Comparison of ENCODE assay signal across 31 cellular contexts in genomic region chr7:108890862-108891261, GRCh38.
"Had no signal": no experiment of that assay in that cellular context is flagged by ENCODE, and none has a peak within 500 bp of the region (broad histone marks: within the 10 kb centered on the region; RNA-seq: fewer than 3 reads in every experiment).

No MANE protein-coding gene starts in this region.

- H3K36me3 Mint-ChIP-seq: activated naive CD4-positive, alpha-beta T cell treated with anti-CD3 and anti-CD28 coated beads, Interleukin-2, amount 10 ng/mL, durations not matched to agents 7 days and 5 days; activated naive CD4-positive, alpha-beta T cell treated with anti-CD3 and anti-CD28 coated beads, Interleukin-2, amount 50 U/mL, for 72 hours; activated naive CD8-positive, alpha-beta T cell treated with anti-CD3 and anti-CD28 coated beads, Interleukin-2, amount 10 ng/mL, durations not matched to agents 7 days and 5 days; brain had no signal

- H3K9me3 ChIP-seq: ascending aorta, breast epithelium, colonic mucosa, esophagus squamous epithelium had no signal

- H3K4me1 ChIP-seq: ascending aorta, breast epithelium, colonic mucosa, esophagus squamous epithelium, gastroesophageal sphincter had no signal

- H3K27ac Mint-ChIP-seq: activated CD4-positive, alpha-beta memory T cell treated with anti-CD3 and anti-CD28 coated beads, Interleukin-2, amount 10 ng/mL, durations not matched to agents 7 days and 5 days; activated CD4-positive, alpha-beta T cell treated with anti-CD3 and anti-CD28 coated beads, Interleukin-2, amount 10 ng/mL, durations not matched to agents 7 days and 5 days; activated naive CD4-positive, alpha-beta T cell treated with anti-CD3 and anti-CD28 coated beads, Interleukin-2, amount 10 ng/mL, durations not matched to agents 7 days and 5 days; activated naive CD4-positive, alpha-beta T cell treated with anti-CD3 and anti-CD28 coated beads, Interleukin-2, amount 50 U/mL, for 72 hours; activated naive CD8-positive, alpha-beta T cell treated with anti-CD3 and anti-CD28 coated beads, Interleukin-2, amount 10 ng/mL, durations not matched to agents 7 days and 5 days; activated T-cell treated with anti-CD3 and anti-CD28 coated beads, Interleukin-2, amount 50 U/mL, for 24 hours; activated T-cell treated with anti-CD3 and anti-CD28 coated beads, Interleukin-2, amount 50 U/mL, for 72 hours; brain; T-helper 17 cell; T-helper 2 cell treated with Interferon-gamma antibody and Interleukin-4, amounts not matched to agents 5 μg/mL and 100 μg/mL, for 36 hours had no signal

- ATAC-seq: activated naive CD4-positive, alpha-beta T cell treated with anti-CD3 and anti-CD28 coated beads, Interleukin-2, amount 50 U/mL, for 72 hours; activated T-cell treated with anti-CD3 and anti-CD28 coated beads, Interleukin-2, amount 50 U/mL, for 72 hours; gastroesophageal sphincter; T-helper 17 cell had no signal

- H3K27me3 Mint-ChIP-seq: activated CD4-positive, alpha-beta memory T cell treated with anti-CD3 and anti-CD28 coated beads, Interleukin-2, amount 10 ng/mL, durations not matched to agents 7 days and 5 days; activated CD4-positive, alpha-beta T cell treated with anti-CD3 and anti-CD28 coated beads, Interleukin-2, amount 10 ng/mL, durations not matched to agents 7 days and 5 days; activated naive CD4-positive, alpha-beta T cell treated with anti-CD3 and anti-CD28 coated beads, Interleukin-2, amount 10 ng/mL, durations not matched to agents 7 days and 5 days; activated naive CD8-positive, alpha-beta T cell treated with anti-CD3 and anti-CD28 coated beads, Interleukin-2, amount 10 ng/mL, durations not matched to agents 7 days and 5 days; activated T-cell treated with anti-CD3 and anti-CD28 coated beads, Interleukin-2, amount 50 U/mL, for 24 hours; brain; T-helper 17 cell had no signal

- DNase-seq: activated CD4-positive, alpha-beta memory T cell treated with anti-CD3 and anti-CD28 coated beads, Interleukin-2, amount 10 ng/mL, durations not matched to agents 7 days and 5 days; activated CD4-positive, alpha-beta T cell treated with anti-CD3 and anti-CD28 coated beads for 4 hours; activated CD4-positive, alpha-beta T cell treated with anti-CD3 and anti-CD28 coated beads, Interleukin-2, amount 10 ng/mL, durations not matched to agents 7 days and 5 days; activated CD4-positive, alpha-beta T cell treated with anti-CD3 and anti-CD28 coated beads, Interleukin-2, amount 50 U/mL, for 4 hours; activated CD4-positive, CD25-positive, alpha-beta regulatory T cell; activated CD4-positive, CD25-positive, alpha-beta regulatory T cell treated with anti-CD3 and anti-CD28 coated beads, Interleukin-2, amount 50 U/mL, for 72 hours; activated CD8-positive, alpha-beta memory T cell treated with anti-CD3 and anti-CD28 coated beads, Interleukin-2, amount 50 U/mL, for 48 hours; activated gamma-delta T cell; activated naive CD4-positive, alpha-beta T cell; activated naive CD4-positive, alpha-beta T cell treated with anti-CD3 and anti-CD28 coated beads, Interleukin-2, amount 10 ng/mL, durations not matched to agents 7 days and 5 days; activated naive CD8-positive, alpha-beta T cell treated with anti-CD3 and anti-CD28 coated beads, Interleukin-2, amount 10 ng/mL, durations not matched to agents 7 days and 5 days; activated T-cell treated with anti-CD3 and anti-CD28 coated beads for 4 hours; activated T-cell treated with anti-CD3 and anti-CD28 coated beads, Interleukin-2, amount 50 U/mL, for 24 hours; activated T-cell treated with anti-CD3 and anti-CD28 coated beads, Interleukin-2, amount 50 U/mL, for 72 hours; central memory CD4-positive, alpha-beta T cell; cerebellar nuclear complex; colonic mucosa; effector CD8-positive, alpha-beta T cell; esophagus squamous epithelium; foreskin melanocyte; T-helper 1 cell; T-helper 17 cell had no signal

- H3K27me3 ChIP-seq: ascending aorta, breast epithelium, cardiac muscle cell, colonic mucosa, esophagus squamous epithelium, gastroesophageal sphincter had no signal

- H3K4me3 ChIP-seq: ascending aorta, breast epithelium, cardiac muscle cell, colonic mucosa, esophagus squamous epithelium, gastroesophageal sphincter had no signal

- H3K36me3 ChIP-seq: ascending aorta, breast epithelium, cardiac muscle cell, colonic mucosa, esophagus squamous epithelium, gastroesophageal sphincter had no signal

- H3K4me1 Mint-ChIP-seq: activated CD4-positive, alpha-beta memory T cell treated with anti-CD3 and anti-CD28 coated beads, Interleukin-2, amount 10 ng/mL, durations not matched to agents 7 days and 5 days; activated CD4-positive, alpha-beta T cell treated with anti-CD3 and anti-CD28 coated beads, Interleukin-2, amount 10 ng/mL, durations not matched to agents 7 days and 5 days; activated naive CD4-positive, alpha-beta T cell treated with anti-CD3 and anti-CD28 coated beads, Interleukin-2, amount 10 ng/mL, durations not matched to agents 7 days and 5 days; activated naive CD8-positive, alpha-beta T cell treated with anti-CD3 and anti-CD28 coated beads, Interleukin-2, amount 10 ng/mL, durations not matched to agents 7 days and 5 days; brain; T-helper 17 cell had no signal

- H3K27ac ChIP-seq: ascending aorta, breast epithelium, cardiac muscle cell, colonic mucosa, epithelial cell of prostate, esophagus squamous epithelium, gastroesophageal sphincter had no signal

- FAIRE-seq: endothelial cell of umbilical vein had no signal

- H3K4me3 Mint-ChIP-seq: activated CD4-positive, alpha-beta memory T cell treated with anti-CD3 and anti-CD28 coated beads, Interleukin-2, amount 10 ng/mL, durations not matched to agents 7 days and 5 days; activated CD4-positive, alpha-beta T cell treated with anti-CD3 and anti-CD28 coated beads, Interleukin-2, amount 10 ng/mL, durations not matched to agents 7 days and 5 days; activated naive CD4-positive, alpha-beta T cell treated with anti-CD3 and anti-CD28 coated beads, Interleukin-2, amount 10 ng/mL, durations not matched to agents 7 days and 5 days; activated naive CD8-positive, alpha-beta T cell treated with anti-CD3 and anti-CD28 coated beads, Interleukin-2, amount 10 ng/mL, durations not matched to agents 7 days and 5 days; activated T-cell treated with anti-CD3 and anti-CD28 coated beads, Interleukin-2, amount 50 U/mL, for 24 hours; activated T-cell treated with anti-CD3 and anti-CD28 coated beads, Interleukin-2, amount 50 U/mL, for 72 hours; brain; T-helper 17 cell; T-helper 2 cell treated with Interferon-gamma antibody and Interleukin-4, amounts not matched to agents 5 μg/mL and 100 μg/mL, for 36 hours had no signal

- H3K9me3 Mint-ChIP-seq: activated CD4-positive, alpha-beta T cell treated with anti-CD3 and anti-CD28 coated beads, Interleukin-2, amount 10 ng/mL, durations not matched to agents 7 days and 5 days; activated naive CD8-positive, alpha-beta T cell treated with anti-CD3 and anti-CD28 coated beads, Interleukin-2, amount 10 ng/mL, durations not matched to agents 7 days and 5 days had no signal
